ENCODE assay signal across 15 cellular contexts in genomic region chr11:128524172-128524571, GRCh38.
A peak's percentile ranks its signal among the peaks of the same experiment; 100 is the strongest.
DNase-seq lines count a peak whose midpoint lies in the region; ATAC-seq and TF ChIP-seq lines count a peak whose summit lies in the region.
"Had no signal": no experiment of that assay in that cellular context is flagged by ENCODE, and none has a peak within 500 bp of the region (broad histone marks: within the 10 kb centered on the region; RNA-seq: fewer than 3 reads in every experiment).

No MANE protein-coding gene starts in this region.

- BruUV-seq in MCF 10A (replicated peaks; lab: Mats Ljungman, UMichigan), result no TSS peak

- H3K36me3 ChIP-seq in breast epithelium (no peaks in the 10 kb centered on the region), transverse colon (no peaks in the 10 kb centered on the region), WERI-Rb-1 (no peaks in the 10 kb centered on the region)

- H3K4me1 Mint-ChIP-seq in MCF 10A (ENCODE audit: insufficient read depth, unreplicated experiment) (peaks cover 36% of the 10 kb centered on the region), immature natural killer cell (peaks cover 59 to 66% of the 10 kb centered on the region in 2 donors)
- peaks cover 51% of the 10 kb centered on the region for H3K4me1 Mint-ChIP-seq in activated T-helper 17 cell treated with anti-CD3 and anti-CD28 coated beads, Interleukin-2, amount 50 U/mL, for 72 hours

- no peak for TF ChIP-seq CTCF in MCF 10A (IDR thresholded peaks at IDR 0.05; ENCODE audit: unreplicated experiment)
- TF ChIP-seq CTCF in breast epithelium (IDR thresholded peaks at IDR 0.05), result no peak
- TF ChIP-seq CTCF in transverse colon (IDR thresholded peaks at IDR 0.05), result no peak
- no peak for TF ChIP-seq CTCF in WERI-Rb-1 (IDR thresholded peaks at IDR 0.05; ENCODE audit: low read depth, low read length)

- CTCF ChIA-PET in MCF 10A (lab: Yijun Ruan, JAX), result interaction anchor here (0.6 to 1.7 kb wide), 5 partner anchors 18 to 207 kb away, joined by 3 to 5 read pairs (median 3); no protein-coding TSS in a partner anchor

- H3K4me3 ChIP-seq in breast epithelium (no peak overlapping the region), transverse colon (no peak overlapping the region), WERI-Rb-1 (ENCODE audit: low read depth, low read length) (no peak overlapping the region)

- H3K4me3 Mint-ChIP-seq in MCF 10A (ENCODE audit: unreplicated experiment) (no peak overlapping the region), immature natural killer cell (peak overlapping the region in 4 of 5 donors; percentile 53 to 100 (median 96))
- H3K4me3 Mint-ChIP-seq in activated T-helper 17 cell treated with anti-CD3 and anti-CD28 coated beads, Interleukin-2, amount 50 U/mL, for 72 hours, result peak overlapping the region; percentile 99

- H3K27ac Mint-ChIP-seq in MCF 10A (ENCODE audit: low read depth, unreplicated experiment), result peak overlapping the region; percentile 79
- H3K27ac Mint-ChIP-seq in activated T-helper 17 cell treated with anti-CD3 and anti-CD28 coated beads, Interleukin-2, amount 50 U/mL, for 72 hours, result peak overlapping the region; percentile 100
- peak overlapping the region; percentile 86 to 99 (median 96) for H3K27ac Mint-ChIP-seq in immature natural killer cell

- H3K9me3 Mint-ChIP-seq in MCF 10A (ENCODE audit: unreplicated experiment), result no peaks in the 10 kb centered on the region
- no peaks in the 10 kb centered on the region for H3K9me3 Mint-ChIP-seq in activated T-helper 17 cell treated with anti-CD3 and anti-CD28 coated beads, Interleukin-2, amount 50 U/mL, for 72 hours
- no peaks in the 10 kb centered on the region for H3K9me3 Mint-ChIP-seq in immature natural killer cell
- H3K9me3 Mint-ChIP-seq: stimulated activated naive B cell treated with anti-CD40 and anti-IgM and Interleukin-4, amounts not matched to agents 10 μg/mL and 1 μg/mL and 100 μg/mL, for 72 hours had no signal

- H3K27me3 Mint-ChIP-seq in MCF 10A (ENCODE audit: insufficient read depth, unreplicated experiment) (no peaks in the 10 kb centered on the region), immature natural killer cell (ENCODE audit: low read depth in 3 of 3) (peaks cover 12 to 39% (median 34%) of the 10 kb centered on the region in 3 donors)
- H3K27me3 Mint-ChIP-seq in activated T-helper 17 cell treated with anti-CD3 and anti-CD28 coated beads, Interleukin-2, amount 50 U/mL, for 72 hours, result no peaks in the 10 kb centered on the region
- H3K27me3 Mint-ChIP-seq: stimulated activated naive B cell treated with anti-CD40 and anti-IgM and Interleukin-4, amounts not matched to agents 10 μg/mL and 1 μg/mL and 100 μg/mL, for 72 hours had no signal

- no peak for TF ChIP-seq EP300 in transverse colon (IDR thresholded peaks at IDR 0.05; ENCODE audit: low read depth)

- no peak for ATAC-seq in activated T-helper 17 cell treated with anti-CD3 and anti-CD28 coated beads, Interleukin-2, amount 50 U/mL, for 72 hours (replicated peaks)
- ATAC-seq in GM19023 (IDR thresholded peaks at IDR 0.05; ENCODE audit: unreplicated experiment), result no peak
- ATAC-seq: esophagus mucosa; left ventricle myocardium superior; stimulated activated naive B cell treated with anti-CD40 and anti-IgM and Interleukin-4, amounts not matched to agents 10 μg/mL and 1 μg/mL and 100 μg/mL, for 72 hours had no signal

- no peaks in the 10 kb centered on the region for H3K4me1 ChIP-seq in breast epithelium
- peaks cover 14 to 52% (median 22%) of the 10 kb centered on the region in 4 donors for H3K4me1 ChIP-seq in transverse colon

- WGBS in transverse colon (ENCODE audit: low coverage in 1 of 2), 2 donors, result 92 to 93% methylated on average over 4 of the region's 4 CpGs

- no peaks in the 10 kb centered on the region for H3K9me3 ChIP-seq in breast epithelium
- H3K9me3 ChIP-seq in transverse colon, result no peaks in the 10 kb centered on the region
- no peaks in the 10 kb centered on the region for H3K9me3 ChIP-seq in WERI-Rb-1 (ENCODE audit: severe bottlenecking)

- DNase-seq in MCF 10A (ENCODE audit: unreplicated experiment) (peak; percentile 68), breast epithelium (ENCODE audit: low spot score in 2 of 2) (no peak), immature natural killer cell (no peak), transverse colon (no peak), WERI-Rb-1 (no peak), NCI-H345 (lab: John Stamatoyannopoulos, UW) (no peak)
- DNase-seq: KG1; left ventricle myocardium superior; NCI-H510A treated with DMSO at 0.1 percent for 48 hours; small intestine; stimulated activated naive B cell treated with anti-CD40 and anti-IgM and Interleukin-4, amounts not matched to agents 10 μg/mL and 1 μg/mL and 100 μg/mL, for 72 hours; T1000 had no signal

- in situ Hi-C loops in transverse colon (cut with MboI; ENCODE audit: low pct_ligation_motif_present in 1 of 4, low pct_unique_long_range_greater_than_20kb in 1 of 4, low sequenced_read_pairs in 3 of 4), result loop anchor here in 1 of 4 donors (25.0 kb wide), 1 partner anchor 237 kb away; no protein-coding TSS in a partner anchor

- H3K27ac ChIP-seq in breast epithelium, result peak overlapping the region in 1 of 2 donors; percentile 94
- H3K27ac ChIP-seq in transverse colon, result peak overlapping the region; percentile 88 to 95 (median 91)
- no peak overlapping the region for H3K27ac ChIP-seq in WERI-Rb-1

- H3K27me3 ChIP-seq in breast epithelium (no peaks in the 10 kb centered on the region), transverse colon (no peaks in the 10 kb centered on the region), WERI-Rb-1 (ENCODE audit: insufficient read depth, low read depth, severe bottlenecking) (no peaks in the 10 kb centered on the region)

- H3K36me3 Mint-ChIP-seq in MCF 10A (ENCODE audit: insufficient read depth, unreplicated experiment) (peaks cover 4% of the 10 kb centered on the region), immature natural killer cell (peaks cover 13 to 19% (median 17%) of the 10 kb centered on the region in 3 donors)
- peaks cover 50% of the 10 kb centered on the region for H3K36me3 Mint-ChIP-seq in activated T-helper 17 cell treated with anti-CD3 and anti-CD28 coated beads, Interleukin-2, amount 50 U/mL, for 72 hours (ENCODE audit: low read depth)

- TF ChIP-seq POLR2A in breast epithelium (IDR thresholded peaks at IDR 0.05) (no peak), transverse colon (IDR thresholded peaks at IDR 0.05) (no peak)

- POLR2A ChIA-PET in MCF 10A (lab: Yijun Ruan, JAX), result interaction anchor here (0.6 to 1.8 kb wide), 9 partner anchors 11 to 484 kb away, joined by 3 to 13 read pairs (median 6); no protein-coding TSS in a partner anchor

- intact Hi-C loops in MCF 10A (cut with micrococcal nuclease) (loop anchor here (5.0 to 10.0 kb wide), 4 partner anchors 77 to 499 kb away; no protein-coding TSS in a partner anchor), breast epithelium (cut with DNase I; ENCODE audit: low total_unique reads) (no loop called here), transverse colon (cut with DNase I; ENCODE audit: low total_unique reads) (loop anchor here (10.0 kb wide), 1 partner anchor 229 kb away; no protein-coding TSS in a partner anchor)
